In genomic region chr6:43454290-43455033, GRCh38 we compare ENCODE assay signal across 8 cellular contexts. TPM values are rescaled to one million over a fixed set of nuclear protein-coding genes. Genes with fewer than 3 reads are reported as not detected.
DNase-seq lines count a peak whose midpoint lies in the region; ATAC-seq lines count a peak whose summit lies in the region.

No MANE protein-coding gene starts in this region.

- no peak overlapping the region for H4K8ac ChIP-seq in mesenchymal stem cell (ENCODE audit: low read length)

- H3K4me1 ChIP-seq in endocrine pancreas (ENCODE audit: control insufficient read depth, insufficient read depth, low read length) (no peaks in the 10 kb centered on the region), mesenchymal stem cell (ENCODE audit: control insufficient read depth, insufficient read depth, low read depth, low read length) (peaks cover 16% of the 10 kb centered on the region)

- H3K27ac ChIP-seq in mesenchymal stem cell (ENCODE audit: low read length, poor library complexity, severe bottlenecking): no peak overlapping the region

- H3K18ac ChIP-seq in mesenchymal stem cell (ENCODE audit: low read depth in 1 of 2, low read length in 2 of 2): no peak overlapping the region

- H3K23ac ChIP-seq in mesenchymal stem cell (ENCODE audit: low read length in 2 of 2): peak overlapping the region in 1 of 2 experiments; percentile 37

- H2BK5ac ChIP-seq in mesenchymal stem cell (ENCODE audit: low read depth, low read length, poor library complexity, severe bottlenecking): no peak overlapping the region

- H3K27me3 ChIP-seq in endocrine pancreas (ENCODE audit: control insufficient read depth, insufficient read depth, low read length): no peaks in the 10 kb centered on the region
- peaks cover 14 to 20% of the 10 kb centered on the region in 2 experiments for H3K27me3 ChIP-seq in mesenchymal stem cell (ENCODE audit: control insufficient read depth in 1 of 2, insufficient read depth in 1 of 2, low read length in 2 of 2)

- 5% methylated on average over 47 of the region's 51 CpGs for WGBS in mesenchymal stem cell

- H3K36me3 ChIP-seq in endocrine pancreas (ENCODE audit: control insufficient read depth, insufficient read depth, low read length) (peaks cover 4% of the 10 kb centered on the region), mesenchymal stem cell (ENCODE audit: control insufficient read depth in 1 of 2, insufficient read depth in 2 of 2, low read depth in 1 of 2, low read length in 2 of 2) (peaks cover 32 to 36% of the 10 kb centered on the region in 2 experiments)

- H3K4ac ChIP-seq in mesenchymal stem cell (ENCODE audit: low read depth in 1 of 2, low read length in 2 of 2): no peak overlapping the region

- H2BK120ac ChIP-seq in mesenchymal stem cell (ENCODE audit: low read depth, low read length): no peak overlapping the region

- H3K4me2 ChIP-seq in mesenchymal stem cell (ENCODE audit: low read length, poor library complexity, severe bottlenecking): peak overlapping the region; percentile 78

- no peak overlapping the region for H2AK5ac ChIP-seq in mesenchymal stem cell (ENCODE audit: low read length, severe bottlenecking)

- H2BK15ac ChIP-seq in mesenchymal stem cell (ENCODE audit: low read depth, poor library complexity, severe bottlenecking): no peak overlapping the region

- H3K9ac ChIP-seq in endocrine pancreas (ENCODE audit: control insufficient read depth, insufficient read depth, low read length) (peak overlapping the region; percentile 48), mesenchymal stem cell (ENCODE audit: low read length) (peak overlapping the region; percentile 26)

- H3K4me3 ChIP-seq in endocrine pancreas (ENCODE audit: control insufficient read depth, insufficient read depth, low read length) (no peak overlapping the region), mesenchymal stem cell (ENCODE audit: insufficient read depth in 1 of 2, low read depth in 1 of 2, low read length in 2 of 2) (peak overlapping the region; percentile 48 to 75)

- no peaks in the 10 kb centered on the region for H3K9me3 ChIP-seq in endocrine pancreas (ENCODE audit: control insufficient read depth, low read length)
- no peaks in the 10 kb centered on the region for H3K9me3 ChIP-seq in mesenchymal stem cell (ENCODE audit: control insufficient read depth, low read length)

- peak overlapping the region; percentile 16 for H2AFZ ChIP-seq in mesenchymal stem cell (ENCODE audit: low read depth, low read length)

- H2BK12ac ChIP-seq in mesenchymal stem cell (ENCODE audit: low read length in 2 of 2): no peak overlapping the region

- DNase-seq in DMS114 treated with DMSO at 0.1 percent for 48 hours (lab: John Stamatoyannopoulos, UW; ENCODE audit: unreplicated experiment) (peak; percentile 76), NOMO-1 treated with DMSO at 0.1 percent for 48 hours (lab: John Stamatoyannopoulos, UW; ENCODE audit: unreplicated experiment) (peak; percentile 42), mesenchymal stem cell (peak; percentile 77)
- peak; percentile 17 for DNase-seq in activated CD8-positive, alpha-beta memory T cell treated with anti-CD3 and anti-CD28 coated beads, Interleukin-2, amount 50 U/mL, for 24 hours (ENCODE audit: extremely low read depth)
- peak; percentile 45 to 67 (median 53) for DNase-seq in stimulated activated CD4-positive, alpha-beta T cell treated with anti-CD3 and anti-CD28 coated beads, TNF-alpha, amount 100 ng/mL, for 48 hours (ENCODE audit: low read depth in 3 of 3)

- H3K14ac ChIP-seq in mesenchymal stem cell (ENCODE audit: low read length in 2 of 2): no peak overlapping the region

- ATAC-seq in HG02870 (IDR thresholded peaks at IDR 0.05; ENCODE audit: unreplicated experiment) (peak; percentile 61), GM21619 (IDR thresholded peaks at IDR 0.05; ENCODE audit: unreplicated experiment) (no peak)

- H4K91ac ChIP-seq in mesenchymal stem cell (ENCODE audit: low read length): no peak overlapping the region

- no peaks in the 10 kb centered on the region for H3K79me1 ChIP-seq in mesenchymal stem cell (replicated peaks; ENCODE audit: low read length, poor library complexity, severe bottlenecking)

RNA-seq across cellular contexts. Expression of gene DLK2, which starts 0.9 kb away (rescaled TPM):
- 0.52 TPM for polyA plus RNA-seq in mesenchymal stem cell (2013, experiment 1 of 2)
- 0.62 TPM for polyA plus RNA-seq in mesenchymal stem cell (2013, experiment 2 of 2)

RNA-seq across cellular contexts. Expression of gene TJAP1, which starts 22.9 kb away (rescaled TPM):
- 18.3 TPM for polyA plus RNA-seq in mesenchymal stem cell (2013, experiment 1 of 2)
- 18.3 TPM for polyA plus RNA-seq in mesenchymal stem cell (2013, experiment 2 of 2)

RNA-seq across cellular contexts. Expression of gene ABCC10, which starts 27.1 kb away (rescaled TPM):
- polyA plus RNA-seq in mesenchymal stem cell (2013, experiment 1 of 2): 24.7 TPM
- 21.2 TPM for polyA plus RNA-seq in mesenchymal stem cell (2013, experiment 2 of 2)

RNA-seq across cellular contexts. Expression of gene LRRC73, which starts 55.7 kb away (rescaled TPM):
- 0.44 TPM for polyA plus RNA-seq in mesenchymal stem cell (2013, experiment 1 of 2)
- 0.52 TPM for polyA plus RNA-seq in mesenchymal stem cell (2013, experiment 2 of 2)

Comparison
In these comparisons a context has a peak if more than half of its experiments do, and no peak if none do; other contexts are left out.
1. DNase-seq: peak in every context shown above with its lines; median percentile 77 in mesenchymal stem cell; 76 in DMS114 treated with DMSO at 0.1 percent for 48 hours; 53 in stimulated activated CD4-positive, alpha-beta T cell treated with anti-CD3 and anti-CD28 coated beads, TNF-alpha, amount 100 ng/mL, for 48 hours; 42 in NOMO-1 treated with DMSO at 0.1 percent for 48 hours; 17 in activated CD8-positive, alpha-beta memory T cell treated with anti-CD3 and anti-CD28 coated beads, Interleukin-2, amount 50 U/mL, for 24 hours.